8 cellular contexts compared by ENCODE assay signal in genomic region chr15:53962646-53963561, GRCh38. TPM values are rescaled to one million over a fixed set of nuclear protein-coding genes. Genes with fewer than 3 reads are reported as not detected.
DNase-seq lines count a peak whose midpoint lies in the region; ATAC-seq and TF ChIP-seq lines count a peak whose summit lies in the region.

No MANE protein-coding gene starts in this region.

- H3K4me1 ChIP-seq in mucosa of descending colon (ENCODE audit: low read depth) = no peaks in the 10 kb centered on the region

- H3K27me3 ChIP-seq in brain microvascular endothelial cell (replicated peaks) = no peaks in the 10 kb centered on the region

- DNase-seq in NOMO-1 (lab: John Stamatoyannopoulos, UW; ENCODE audit: unreplicated experiment in 2 of 2) (peak; percentile 2 to 31), NOMO-1 treated with dmso at 0.1 percent for 144 hours (lab: John Stamatoyannopoulos, UW; ENCODE audit: unreplicated experiment) (no peak), NCI-H1105 treated with DMSO at 0.1 percent for 48 hours (lab: John Stamatoyannopoulos, UW) (peak; percentile 33), brain microvascular endothelial cell (peak; percentile 41), mucosa of descending colon (peak in 2 of 3 donors; percentile 38 to 73), EL (no peak)
- no peak for DNase-seq in natural killer cell treated with Interleukin-12 subunit alpha and Interleukin-12 subunit beta and Interleukin-15 and Interleukin-18, amount 100 ng/mL, for 72 hours (ENCODE audit: low spot score)

- H3K27me3 Mint-ChIP-seq in natural killer cell treated with Interleukin-12 subunit alpha and Interleukin-12 subunit beta and Interleukin-15 and Interleukin-18, amount 100 ng/mL, for 72 hours = no peaks in the 10 kb centered on the region

- peak; percentile 61 for TF ChIP-seq CTCF in brain microvascular endothelial cell (IDR thresholded peaks at IDR 0.05; ENCODE audit: low read depth, low read length, missing control alignments)
- no peak for TF ChIP-seq CTCF in mucosa of descending colon (IDR thresholded peaks at IDR 0.05)

- no peaks in the 10 kb centered on the region for H3K9me3 ChIP-seq in mucosa of descending colon

- no peaks in the 10 kb centered on the region for H3K4me1 Mint-ChIP-seq in natural killer cell treated with Interleukin-12 subunit alpha and Interleukin-12 subunit beta and Interleukin-15 and Interleukin-18, amount 100 ng/mL, for 72 hours (ENCODE audit: low read depth in 2 of 2)

- no peak overlapping the region for H3K4me3 Mint-ChIP-seq in natural killer cell treated with Interleukin-12 subunit alpha and Interleukin-12 subunit beta and Interleukin-15 and Interleukin-18, amount 100 ng/mL, for 72 hours

- H3K36me3 ChIP-seq in brain microvascular endothelial cell (replicated peaks) (no peaks in the 10 kb centered on the region), mucosa of descending colon (ENCODE audit: low read depth) (no peaks in the 10 kb centered on the region)

- H3K36me3 Mint-ChIP-seq in natural killer cell treated with Interleukin-12 subunit alpha and Interleukin-12 subunit beta and Interleukin-15 and Interleukin-18, amount 100 ng/mL, for 72 hours = no peaks in the 10 kb centered on the region

- intact Hi-C loops in mucosa of descending colon (cut with DNase I, micrococcal nuclease) = no loop called here

- ATAC-seq in mucosa of descending colon (no peak), HG03442 (IDR thresholded peaks at IDR 0.05; ENCODE audit: unreplicated experiment) (no peak)
- ATAC-seq in natural killer cell treated with Interleukin-12 subunit alpha and Interleukin-12 subunit beta and Interleukin-15 and Interleukin-18, amount 100 ng/mL, for 72 hours = no peak

- no peak overlapping the region for H3K27ac Mint-ChIP-seq in natural killer cell treated with Interleukin-12 subunit alpha and Interleukin-12 subunit beta and Interleukin-15 and Interleukin-18, amount 100 ng/mL, for 72 hours

- H3K4me3 ChIP-seq in brain microvascular endothelial cell (ENCODE audit: low read depth, low read length) (no peak overlapping the region), mucosa of descending colon (no peak overlapping the region)

- H3K9me3 Mint-ChIP-seq in natural killer cell treated with Interleukin-12 subunit alpha and Interleukin-12 subunit beta and Interleukin-15 and Interleukin-18, amount 100 ng/mL, for 72 hours = no peaks in the 10 kb centered on the region

- in situ Hi-C loops in brain microvascular endothelial cell (cut with HindIII; ENCODE audit: low pct_ligation_motif_present, low sequenced_read_pairs) = no loop called here

- H3K27ac ChIP-seq in brain microvascular endothelial cell = no peak overlapping the region

RNA-seq across cellular contexts. Expression of gene UNC13C, which starts 15.3 kb away (rescaled TPM):
- 1 to 10 TPM in 1 of 3 donors, under 1 TPM in 2; 0.06 to 1.9 (median 0.12) TPM for total RNA-seq in mucosa of descending colon
- not detected for total RNA-seq in natural killer cell treated with Interleukin-12 subunit alpha and Interleukin-12 subunit beta and Interleukin-15 and Interleukin-18, amount 100 ng/mL, for 72 hours

Comparison
In these comparisons a context has a peak if more than half of its experiments do, and no peak if none do; other contexts are left out.
1. DNase-seq: peak in NOMO-1 (2 of 2), NCI-H1105 treated with DMSO at 0.1 percent for 48 hours (single experiment), brain microvascular endothelial cell (single experiment) and mucosa of descending colon (2 of 3); none in NOMO-1 treated with dmso at 0.1 percent for 144 hours (single experiment), natural killer cell treated with Interleukin-12 subunit alpha and Interleukin-12 subunit beta and Interleukin-15 and Interleukin-18, amount 100 ng/mL, for 72 hours (single experiment) and EL (single experiment).